In genomic region chr19:10636304-10636972, GRCh38 we compare ENCODE assay signal across 1 cellular context.
TF ChIP-seq lines count a peak whose summit lies in the region.

No MANE protein-coding gene starts in this region.

TF ChIP-seq in HEK293T, 16 proteins besides CTCF, POLR2A, EP300 and RAD21 (continued from another document):
- TF ChIP-seq PKNOX1 (IDR thresholded peaks at IDR 0.05) (no peak), LEF1 (IDR thresholded peaks at IDR 0.05; ENCODE audit: borderline replicate concordance) (no peak), NFRKB (IDR thresholded peaks at IDR 0.05) (no peak), SUZ12 (IDR thresholded peaks at IDR 0.05) (no peak), SP1 (IDR thresholded peaks at IDR 0.05) (no peak), L3MBTL2 (conservative IDR thresholded peaks at IDR 0.05) (no peak), CTBP1 (IDR thresholded peaks at IDR 0.05; ENCODE audit: borderline replicate concordance) (no peak), FOXK2 (IDR thresholded peaks at IDR 0.05) (no peak), ELF4 (IDR thresholded peaks at IDR 0.05) (no peak), ZNF384 (IDR thresholded peaks at IDR 0.05) (no peak)
